ENCODE assay signal across 25 cellular contexts in genomic region chr13:111555268-111555633, GRCh38.
"Had no signal": no experiment of that assay in that cellular context is flagged by ENCODE, and none has a peak within 500 bp of the region (broad histone marks: within the 10 kb centered on the region; RNA-seq: fewer than 3 reads in every experiment).

No MANE protein-coding gene starts in this region.

- FAIRE-seq: keratinocyte, pancreas had no signal

- DNase-seq: hippocampal formation; left ventricle myocardium inferior; mesendoderm; midbrain; mucosa of descending colon; naive thymus-derived CD4-positive, alpha-beta T cell; nucleus accumbens; pancreas; retina; right cardiac atrium; stimulated activated CD4-positive, alpha-beta T cell treated with anti-CD3 and anti-CD28 coated beads, Interleukin-4, amount 100 ng/mL, for 4 hours; stimulated activated CD8-positive, alpha-beta memory T cell treated with anti-CD3 and anti-CD28 coated beads, Interleukin-4, amount 100 ng/mL, for 48 hours; stimulated activated naive CD4-positive, alpha-beta T cell treated with Interleukin-2 at 50 U/mL for 16 hours; stimulated activated naive CD8-positive, alpha-beta T cell treated with anti-CD3 and anti-CD28 coated beads, Interleukin-15, amount 100 ng/mL, for 72 hours; substantia nigra; uterus had no signal

- H3K27me3 ChIP-seq: pancreas, tibial nerve, uterus had no signal

- H3K4me1 ChIP-seq: left ventricle myocardium inferior, prostate gland, tibial nerve, uterus had no signal

- H3K36me3 ChIP-seq: left ventricle myocardium inferior, pancreas, prostate gland, tibial nerve, uterus had no signal

- H3K27ac ChIP-seq: left ventricle myocardium inferior, pancreas, prostate gland, skin epidermis, tibial nerve, uterus had no signal

- H3K4me3 ChIP-seq: left ventricle myocardium inferior, lung, mucosa of descending colon, pancreas, prostate gland, skin epidermis, tibial nerve, uterus had no signal

- ATAC-seq: left colon; mucosa of descending colon; naive thymus-derived CD4-positive, alpha-beta T cell; natural killer cell treated with Interleukin-12 subunit alpha and Interleukin-12 subunit beta and Interleukin-15 and Interleukin-18, amount 100 ng/mL, for 72 hours; pancreas; right cardiac atrium; sciatic nerve; stimulated activated memory B cell treated with anti-CD40 and anti-IgM and Interleukin-4, amounts not matched to agents 10 μg/mL and 1 μg/mL and 100 μg/mL, for 72 hours; stimulated activated naive CD8-positive, alpha-beta T cell treated with anti-CD3 and anti-CD28 coated beads, Interleukin-15, amount 100 ng/mL, for 72 hours had no signal

- H3K9me3 ChIP-seq: mucosa of descending colon, pancreas, prostate gland, tibial nerve, uterus had no signal
